In the genomic region with DNA sequence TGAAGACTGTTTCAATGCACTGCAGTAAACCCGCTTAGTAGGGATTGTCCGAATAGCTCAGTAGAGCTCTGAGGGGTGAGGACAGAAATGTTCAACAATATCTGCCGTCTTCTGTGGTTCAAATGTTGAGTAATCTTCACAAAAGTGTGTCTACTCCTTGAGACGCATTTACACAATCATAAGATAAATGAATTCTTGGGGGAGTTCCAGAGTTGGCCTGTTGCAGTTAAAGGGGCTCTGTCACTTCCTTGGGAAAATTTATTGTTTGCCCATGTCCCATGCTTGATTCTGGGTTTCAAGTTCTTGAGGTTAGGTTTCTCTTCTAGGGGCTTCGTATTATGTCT, we compare ENCODE assay signal across 16 cellular contexts. TPM values are rescaled to one million over a fixed set of nuclear protein-coding genes. Genes with fewer than 3 reads are reported as not detected.
DNase-seq lines count a peak whose midpoint lies in the region; ATAC-seq and TF ChIP-seq lines count a peak whose summit lies in the region.
"Had no signal": no experiment of that assay in that cellular context is flagged by ENCODE, and none has a peak within 500 bp of the region (broad histone marks: within the 10 kb centered on the region; RNA-seq: fewer than 3 reads in every experiment).

No MANE protein-coding gene starts in this region.

- H3K4me3 ChIP-seq in GM23248 (no peak overlapping the region; the same call in 1 of the 2 replicates), fibroblast of the aortic adventitia (ENCODE audit: low read depth, low read length) (peak overlapping the region; percentile 70), neuronal stem cell (ENCODE audit: low read length in 2 of 2) (peak overlapping the region in 1 of 2 donors; percentile 44), suprapubic skin (no peak overlapping the region)
- H3K4me3 ChIP-seq: skin epidermis had no signal

- ATAC-seq in HG03280 (IDR thresholded peaks at IDR 0.05; ENCODE audit: unreplicated experiment) (no peak), GM19035 (IDR thresholded peaks at IDR 0.05; ENCODE audit: unreplicated experiment) (no peak)

- no peak for TF ChIP-seq CTCF in fibroblast of the aortic adventitia (IDR thresholded peaks at IDR 0.05; ENCODE audit: insufficient read depth, low read length)
- no peak for TF ChIP-seq CTCF in suprapubic skin (IDR thresholded peaks at IDR 0.05)

- H3K27me3 ChIP-seq in GM23248 (replicated peaks; ENCODE audit: insufficient read depth) (no peaks in the 10 kb centered on the region), neuronal stem cell (ENCODE audit: control insufficient read depth in 3 of 3, insufficient read depth in 3 of 3, low read depth in 1 of 3, low read length in 3 of 3) (no peaks in the 10 kb centered on the region), suprapubic skin (peaks cover 19% of the 10 kb centered on the region)
- H3K27me3 ChIP-seq: Peyer's patch had no signal

- peak overlapping the region; percentile 74 for H3K4me2 ChIP-seq in GM23248 (ENCODE audit: unreplicated experiment)
- peak overlapping the region; percentile 38 for H3K4me2 ChIP-seq in neuronal stem cell (ENCODE audit: insufficient read depth, low read length, poor library complexity, severe bottlenecking)

- H2BK5ac ChIP-seq in neuronal stem cell (ENCODE audit: low read length), result no peak overlapping the region

- no peak overlapping the region for H3K4ac ChIP-seq in neuronal stem cell (ENCODE audit: low read length)

- no peak overlapping the region for H2BK15ac ChIP-seq in neuronal stem cell (ENCODE audit: low read length)

- no peak overlapping the region for H2AK5ac ChIP-seq in neuronal stem cell (ENCODE audit: low read depth, low read length)

- in situ Hi-C loops in GM23248 (cut with MboI), result no loop called here

- H3K79me1 ChIP-seq in neuronal stem cell (ENCODE audit: low read depth, low read length), result no peaks in the 10 kb centered on the region

- no peak overlapping the region for H3K14ac ChIP-seq in neuronal stem cell (ENCODE audit: low read length)

- H3K18ac ChIP-seq in neuronal stem cell (ENCODE audit: low read length), result peak overlapping the region; percentile 35

- WGBS in GM23248 (ENCODE audit: low coverage in 1 of 2, low lambda C conversion rate in 2 of 2, missing lambda C conversion rate in 2 of 2), 2 experiments, result 39 to 42% methylated on average over 5 of the region's 5 CpGs
- WGBS in neuronal stem cell (ENCODE audit: extremely low coverage in 2 of 2, insufficient read length in 2 of 2, insufficient replicate concordance in 1 of 2), 2 donors, result no CpG with 5 or more reads among the region's 5 CpGs
- WGBS in suprapubic skin, result 49% methylated on average over 5 of the region's 5 CpGs

- no peaks in the 10 kb centered on the region for H3K36me3 ChIP-seq in GM23248 (ENCODE audit: low read depth)
- no peaks in the 10 kb centered on the region for H3K36me3 ChIP-seq in neuronal stem cell (replicated peaks in 1 of 2; ENCODE audit: control insufficient read depth in 2 of 2, insufficient read depth in 2 of 2, low read length in 2 of 2)
- H3K36me3 ChIP-seq in suprapubic skin, result no peaks in the 10 kb centered on the region
- H3K36me3 ChIP-seq: Peyer's patch had no signal

- no peaks in the 10 kb centered on the region for H3F3A ChIP-seq in GM23248 (ENCODE audit: insufficient read depth)

- H4K91ac ChIP-seq in neuronal stem cell (ENCODE audit: low read depth, low read length, poor library complexity), result no peak overlapping the region

- DNase-seq in GM23248 (peak; percentile 17), fibroblast of the aortic adventitia (ENCODE audit: low read depth) (peak; percentile 80), neuronal stem cell (ENCODE audit: low spot score) (no peak), AG20443 (ENCODE audit: low spot score) (no peak), suprapubic skin (ENCODE audit: low spot score in 2 of 2) (no peak)
- DNase-seq: activated CD4-positive, alpha-beta T cell treated with anti-CD3 and anti-CD28 coated beads for 1 hour; stimulated activated naive B cell treated with anti-CD40 and anti-IgM and Interleukin-4, amounts not matched to agents 10 μg/mL and 1 μg/mL and 100 μg/mL, for 72 hours had no signal

- H2AFZ ChIP-seq in GM23248 (no peak overlapping the region), neuronal stem cell (ENCODE audit: low read length) (peak overlapping the region; percentile 73)

- no peak overlapping the region for H4K8ac ChIP-seq in neuronal stem cell (ENCODE audit: low read depth, low read length)

- H3K9ac ChIP-seq in GM23248 (no peak overlapping the region), neuronal stem cell (ENCODE audit: low read depth, low read length, poor library complexity) (no peak overlapping the region)

- no peaks in the 10 kb centered on the region for H3K79me2 ChIP-seq in GM23248 (ENCODE audit: insufficient read depth)

- H3K9me3 ChIP-seq in GM23248 (ENCODE audit: low read depth) (no peaks in the 10 kb centered on the region), neuronal stem cell (replicated peaks in 1 of 2; ENCODE audit: control insufficient read depth in 2 of 2, insufficient read depth in 1 of 2, low read depth in 1 of 2, low read length in 2 of 2) (no peaks in the 10 kb centered on the region), suprapubic skin (no peaks in the 10 kb centered on the region)
- H3K9me3 ChIP-seq: Peyer's patch had no signal

- no peaks in the 10 kb centered on the region for H4K20me1 ChIP-seq in GM23248 (ENCODE audit: insufficient read depth)

- H2BK120ac ChIP-seq in neuronal stem cell (ENCODE audit: low read depth, low read length), result no peak overlapping the region

- H2BK12ac ChIP-seq in neuronal stem cell (ENCODE audit: low read length), result no peak overlapping the region

- no peaks in the 10 kb centered on the region for H3K9me2 ChIP-seq in GM23248 (ENCODE audit: insufficient read depth)

- TF ChIP-seq POLR2A in suprapubic skin (IDR thresholded peaks at IDR 0.05), result no peak

- H3K4me1 ChIP-seq in GM23248 (ENCODE audit: insufficient read depth), result no peaks in the 10 kb centered on the region
- H3K4me1 ChIP-seq in neuronal stem cell (ENCODE audit: control insufficient read depth in 2 of 2, insufficient read depth in 1 of 2, low read depth in 1 of 2, low read length in 2 of 2), result peaks cover 8 to 36% of the 10 kb centered on the region in 2 donors
- H3K4me1 ChIP-seq in suprapubic skin, result peaks cover 7% of the 10 kb centered on the region
- H3K4me1 ChIP-seq: Peyer's patch had no signal

- no peak overlapping the region for H3K27ac ChIP-seq in GM23248
- peak overlapping the region; percentile 78 for H3K27ac ChIP-seq in neuronal stem cell (replicated peaks; ENCODE audit: low read length)
- H3K27ac ChIP-seq in suprapubic skin, result no peak overlapping the region
- H3K27ac ChIP-seq: epithelial cell of prostate, Peyer's patch, skin epidermis had no signal

- H3K23ac ChIP-seq in neuronal stem cell (ENCODE audit: low read depth, low read length, poor library complexity), result no peak overlapping the region

- TF ChIP-seq EP300 in suprapubic skin (IDR thresholded peaks at IDR 0.05), result no peak

TF ChIP-seq in PFSK-1, 5 proteins besides CTCF, POLR2A, EP300 and RAD21:
- TF ChIP-seq POLR2AphosphoS5 (IDR thresholded peaks at IDR 0.05; ENCODE audit: low read depth, low read length) (no peak), SIN3A (IDR thresholded peaks at IDR 0.05; ENCODE audit: borderline replicate concordance, insufficient read depth, low read length) (peak; percentile 33; the same call in 1 of the 2 replicates)

RNA-seq across cellular contexts. Expression of a gene that starts 0.6 kb away (rescaled TPM):
- 0.13 and 0.32 TPM in 2 replicates for total RNA-seq in GM23248 (2014; rRNA removed; shearing (Covaris generic))
- polyA plus RNA-seq in GM23248 (2016; fragmentation: Nextera tagmentation; extraction: Ambion mirVana), result 0.06 and 0.10 TPM in 2 replicates
- polyA plus RNA-seq in PFSK-1 (2012; ENCODE audit: insufficient read length, low read depth), result 0.73 TPM
- total RNA-seq in fibroblast of the aortic adventitia (ENCODE audit: low replicate concordance) (0.98 and 5.9 TPM in 2 replicates), suprapubic skin (under 1 TPM in 3 of 4 donors, not detected in 1; 0.08 to 0.29 (median 0.16) TPM)
- 0.38 TPM for polyA plus RNA-seq in neuronal stem cell (2013, experiment 1 of 2)
- 0.36 TPM for polyA plus RNA-seq in neuronal stem cell (2013, experiment 2 of 2)
- total RNA-seq: activated naive CD8-positive, alpha-beta T cell treated with anti-CD3 and anti-CD28 coated beads for 36 hours; lung microvascular endothelial cell had no signal
- polyA plus RNA-seq: IgD-negative memory B cell had no signal

Comparison
In these comparisons a context has a peak if more than half of its experiments do, and no peak if none do; other contexts are left out.
1. DNase-seq: peak in GM23248 (single experiment) and fibroblast of the aortic adventitia (single experiment); none in neuronal stem cell (single experiment), AG20443 (single experiment) and suprapubic skin (0 of 2).